In the genomic region with DNA sequence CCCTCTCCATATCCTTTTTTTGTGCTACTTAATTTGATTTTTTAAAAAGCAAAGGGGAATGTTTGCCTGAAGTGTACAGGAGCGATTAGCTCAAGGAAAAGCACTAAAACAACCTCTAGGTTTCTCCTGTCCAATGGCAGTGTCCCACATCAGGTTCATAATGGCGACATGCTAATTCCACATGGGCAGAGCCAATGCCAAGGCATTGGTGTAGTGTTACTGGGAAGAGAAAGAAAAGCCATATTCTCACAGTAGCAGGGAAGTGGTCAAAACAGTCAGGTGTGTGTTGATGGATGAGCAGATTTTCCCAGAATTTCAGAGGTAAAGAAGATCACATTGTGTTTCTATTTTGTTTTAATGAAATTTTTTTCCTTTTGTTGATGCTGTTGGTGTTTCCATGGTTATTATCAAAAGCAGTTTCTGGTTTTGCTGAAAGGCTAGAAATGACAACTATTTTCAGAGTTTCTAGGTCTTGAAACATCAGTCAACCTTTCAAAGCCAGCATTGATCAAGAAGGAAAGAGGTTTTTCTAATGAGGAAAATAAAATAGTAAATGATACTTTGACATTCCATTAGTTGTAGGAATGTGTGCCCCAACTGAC, we compare ENCODE assay signal across 9 cellular contexts.
DNase-seq lines count a peak whose midpoint lies in the region; TF ChIP-seq lines count a peak whose summit lies in the region.
"Had no signal": no experiment of that assay in that cellular context is flagged by ENCODE, and none has a peak within 500 bp of the region (broad histone marks: within the 10 kb centered on the region; RNA-seq: fewer than 3 reads in every experiment).

No MANE protein-coding gene starts in this region.

- H3K4me1 ChIP-seq in HEK293 (ENCODE audit: control insufficient read depth, insufficient read depth, low read length) (peaks cover 12% of the 10 kb centered on the region), parathyroid adenoma (peaks cover 8% of the 10 kb centered on the region), HAP-1 (no peaks in the 10 kb centered on the region)

- TF ChIP-seq CTCF in HEK293 (tag by site-specific recombination; IDR thresholded peaks at IDR 0.05): no peak
- no peak for TF ChIP-seq CTCF in parathyroid adenoma (IDR thresholded peaks at IDR 0.05)

- H3K4me2 ChIP-seq in parathyroid adenoma (ENCODE audit: low read length): peak overlapping the region; percentile 11

- CTCF ChIA-PET in HEK293 (lab: Yijun Ruan, JAX): no interaction called here

- DNase-seq in NCI-H748 (lab: John Stamatoyannopoulos, UW; ENCODE audit: unreplicated experiment) (peak; percentile 85), glomerular visceral epithelial cell (ENCODE audit: extremely low spot score) (peak; percentile 39), C1 segment of cervical spinal cord (lab: John Stamatoyannopoulos, UW) (no peak), HAP-1 (ENCODE audit: low spot score in 2 of 2) (no peak), COR-L47 (lab: John Stamatoyannopoulos, UW) (no peak), AG08396 (ENCODE audit: low spot score) (no peak)
- DNase-seq: activated T-cell treated with anti-CD3 and anti-CD28 coated beads, Interleukin-2, amount 50 U/mL, for 72 hours had no signal

- H3K27ac ChIP-seq in HEK293 (ENCODE audit: extremely low read depth, low read depth, low read length) (no peak overlapping the region), parathyroid adenoma (peak overlapping the region; percentile 82)

- peak overlapping the region; percentile 49 for H2AFZ ChIP-seq in parathyroid adenoma

- no peak overlapping the region for H3K9ac ChIP-seq in parathyroid adenoma

- H3K27me3 ChIP-seq in parathyroid adenoma (ENCODE audit: control insufficient read depth, insufficient read depth, low read length) (no peaks in the 10 kb centered on the region), HAP-1 (ENCODE audit: low read depth) (no peaks in the 10 kb centered on the region)

- POLR2A ChIA-PET in HEK293 (lab: Yijun Ruan, JAX): interaction anchor here (0.7 kb wide), 1 partner anchor 65 kb away, joined by 4 read pairs; no protein-coding TSS in a partner anchor

- in situ Hi-C loops in HAP-1 (cut with MboI; ENCODE audit: low sequenced_read_pairs): no loop called here

- no peaks in the 10 kb centered on the region for H3K9me3 ChIP-seq in HEK293 (ENCODE audit: control insufficient read depth, insufficient read depth, low read depth, low read length)
- H3K9me3 ChIP-seq in parathyroid adenoma (ENCODE audit: control insufficient read depth, low read length): no peaks in the 10 kb centered on the region
- H3K9me3 ChIP-seq in HAP-1: no peaks in the 10 kb centered on the region

- H3K79me2 ChIP-seq in parathyroid adenoma: peaks cover 32% of the 10 kb centered on the region

- H3K4me3 ChIP-seq in HEK293 (ENCODE audit: low read depth, low read length) (no peak overlapping the region), parathyroid adenoma (ENCODE audit: low read depth, low read length) (peak overlapping the region; percentile 6), HAP-1 (no peak overlapping the region)

- H3K36me3 ChIP-seq in HEK293 (ENCODE audit: control insufficient read depth in 2 of 2, insufficient read depth in 1 of 2, low read length in 2 of 2) (no peaks in the 10 kb centered on the region), parathyroid adenoma (ENCODE audit: control insufficient read depth, insufficient read depth, low read length) (no peaks in the 10 kb centered on the region), HAP-1 (replicated peaks) (no peaks in the 10 kb centered on the region)

TF ChIP-seq in HEK293, 187 proteins besides CTCF, POLR2A, EP300 and RAD21:
- TF ChIP-seq, protein P1, sequence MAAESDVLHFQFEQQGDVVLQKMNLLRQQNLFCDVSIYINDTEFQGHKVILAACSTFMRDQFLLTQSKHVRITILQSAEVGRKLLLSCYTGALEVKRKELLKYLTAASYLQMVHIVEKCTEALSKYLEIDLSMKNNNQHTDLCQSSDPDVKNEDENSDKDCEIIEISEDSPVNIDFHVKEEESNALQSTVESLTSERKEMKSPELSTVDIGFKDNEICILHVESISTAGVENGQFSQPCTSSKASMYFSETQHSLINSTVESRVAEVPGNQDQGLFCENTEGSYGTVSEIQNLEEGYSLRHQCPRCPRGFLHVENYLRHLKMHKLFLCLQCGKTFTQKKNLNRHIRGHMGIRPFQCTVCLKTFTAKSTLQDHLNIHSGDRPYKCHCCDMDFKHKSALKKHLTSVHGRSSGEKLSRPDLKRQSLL (tag by site-specific recombination; IDR thresholded peaks at IDR 0.05): peak; percentile 58
- TF ChIP-seq TCF7L2 (IDR thresholded peaks at IDR 0.05; ENCODE audit: borderline replicate concordance, low read depth, low read length) (no peak), KLF9 (tag by site-specific recombination; IDR thresholded peaks at IDR 0.05; ENCODE audit: low read depth) (no peak), ZBTB21 (tag by site-specific recombination; IDR thresholded peaks at IDR 0.05) (no peak), IKZF3 (tag by site-specific recombination; IDR thresholded peaks at IDR 0.05) (peak; percentile 50; the same call in 1 of the 2 replicates), ZNF24 (tag by site-specific recombination; IDR thresholded peaks at IDR 0.05) (no peak), MEIS1 (CRISPR knock-in tag; IDR thresholded peaks at IDR 0.05; ENCODE audit: borderline replicate concordance) (no peak), ZNF792 (tag by site-specific recombination; IDR thresholded peaks at IDR 0.05) (no peak), ZNF626 (tag by site-specific recombination; IDR thresholded peaks at IDR 0.05) (no peak), ZNF600 (tag by site-specific recombination; IDR thresholded peaks at IDR 0.05) (peak; percentile 41; the same call in 1 of the 2 replicates), GLI4 (tag by site-specific recombination; IDR thresholded peaks at IDR 0.05) (no peak), ZNF223 (tag by site-specific recombination; IDR thresholded peaks at IDR 0.05) (no peak), OSR2 (tag by site-specific recombination; IDR thresholded peaks at IDR 0.05) (peak; percentile 50; the same call in 1 of the 2 replicates), ZNF837 (tag by site-specific recombination; IDR thresholded peaks at IDR 0.05) (no peak), ZNF571 (tag by site-specific recombination; IDR thresholded peaks at IDR 0.05) (no peak), ZNF670 (tag by site-specific recombination; IDR thresholded peaks at IDR 0.05; ENCODE audit: low read depth) (no peak), ZNF423 (tag by site-specific recombination; IDR thresholded peaks at IDR 0.05) (no peak), ZNF114 (tag by site-specific recombination; IDR thresholded peaks at IDR 0.05) (no peak), ZNF664 (tag by site-specific recombination; IDR thresholded peaks at IDR 0.05) (no peak), ZBTB17 (tag by site-specific recombination; IDR thresholded peaks at IDR 0.05) (peak; percentile 26; the same call in 1 of the 2 replicates), ZNF791 (tag by site-specific recombination; IDR thresholded peaks at IDR 0.05) (no peak), ZNF184 (tag by site-specific recombination; IDR thresholded peaks at IDR 0.05) (no peak), ZFP69B (tag by site-specific recombination; IDR thresholded peaks at IDR 0.05) (no peak)
- TF ChIP-seq, protein P2, sequence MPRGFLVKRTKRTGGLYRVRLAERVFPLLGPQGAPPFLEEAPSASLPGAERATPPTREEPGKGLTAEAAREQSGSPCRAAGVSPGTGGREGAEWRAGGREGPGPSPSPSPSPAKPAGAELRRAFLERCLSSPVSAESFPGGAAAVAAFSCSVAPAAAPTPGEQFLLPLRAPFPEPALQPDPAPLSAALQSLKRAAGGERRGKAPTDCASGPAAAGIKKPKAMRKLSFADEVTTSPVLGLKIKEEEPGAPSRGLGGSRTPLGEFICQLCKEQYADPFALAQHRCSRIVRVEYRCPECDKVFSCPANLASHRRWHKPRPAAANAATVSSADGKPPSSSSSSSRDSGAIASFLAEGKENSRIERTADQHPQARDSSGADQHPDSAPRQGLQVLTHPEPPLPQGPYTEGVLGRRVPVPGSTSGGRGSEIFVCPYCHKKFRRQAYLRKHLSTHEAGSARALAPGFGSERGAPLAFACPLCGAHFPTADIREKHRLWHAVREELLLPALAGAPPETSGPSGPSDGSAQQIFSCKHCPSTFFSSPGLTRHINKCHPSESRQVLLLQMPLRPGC (tag by site-specific recombination; IDR thresholded peaks at IDR 0.05): no peak
- TF ChIP-seq, protein P3, sequence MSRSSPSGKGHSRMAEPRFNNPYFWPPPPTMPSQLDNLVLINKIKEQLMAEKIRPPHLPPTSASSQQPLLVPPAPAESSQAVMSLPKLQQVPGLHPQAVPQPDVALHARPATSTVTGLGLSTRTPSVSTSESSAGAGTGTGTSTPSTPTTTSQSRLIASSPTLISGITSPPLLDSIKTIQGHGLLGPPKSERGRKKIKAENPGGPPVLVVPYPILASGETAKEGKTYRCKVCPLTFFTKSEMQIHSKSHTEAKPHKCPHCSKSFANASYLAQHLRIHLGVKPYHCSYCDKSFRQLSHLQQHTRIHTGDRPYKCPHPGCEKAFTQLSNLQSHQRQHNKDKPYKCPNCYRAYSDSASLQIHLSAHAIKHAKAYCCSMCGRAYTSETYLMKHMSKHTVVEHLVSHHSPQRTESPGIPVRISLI (tag by site-specific recombination; IDR thresholded peaks at IDR 0.05): no peak
- TF ChIP-seq, protein P4, sequence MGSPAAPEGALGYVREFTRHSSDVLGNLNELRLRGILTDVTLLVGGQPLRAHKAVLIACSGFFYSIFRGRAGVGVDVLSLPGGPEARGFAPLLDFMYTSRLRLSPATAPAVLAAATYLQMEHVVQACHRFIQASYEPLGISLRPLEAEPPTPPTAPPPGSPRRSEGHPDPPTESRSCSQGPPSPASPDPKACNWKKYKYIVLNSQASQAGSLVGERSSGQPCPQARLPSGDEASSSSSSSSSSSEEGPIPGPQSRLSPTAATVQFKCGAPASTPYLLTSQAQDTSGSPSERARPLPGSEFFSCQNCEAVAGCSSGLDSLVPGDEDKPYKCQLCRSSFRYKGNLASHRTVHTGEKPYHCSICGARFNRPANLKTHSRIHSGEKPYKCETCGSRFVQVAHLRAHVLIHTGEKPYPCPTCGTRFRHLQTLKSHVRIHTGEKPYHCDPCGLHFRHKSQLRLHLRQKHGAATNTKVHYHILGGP (tag by site-specific recombination; IDR thresholded peaks at IDR 0.05): no peak

Comparison
In these comparisons a context has a peak if more than half of its experiments do, and no peak if none do; other contexts are left out.
1. DNase-seq: peak in NCI-H748 (single experiment) and glomerular visceral epithelial cell (single experiment); none in C1 segment of cervical spinal cord (0 of 14), HAP-1 (0 of 2), COR-L47 (single experiment) and AG08396 (single experiment).